In genomic region chr2:47323009-47323821, GRCh38 we compare ENCODE assay signal across 8 cellular contexts. TPM values are rescaled to one million over a fixed set of nuclear protein-coding genes. Genes with fewer than 3 reads are reported as not detected.
DNase-seq lines count a peak whose midpoint lies in the region; TF ChIP-seq lines count a peak whose summit lies in the region.

No MANE protein-coding gene starts in this region.

- H3K4me1 ChIP-seq in vagina = no peaks in the 10 kb centered on the region

- TF ChIP-seq POLR2A in vagina (IDR thresholded peaks at IDR 0.05) = no peak

- no peak overlapping the region for H3K4me3 Mint-ChIP-seq in activated naive CD4-positive, alpha-beta T cell treated with anti-CD3 and anti-CD28 coated beads for 36 hours
- H3K4me3 Mint-ChIP-seq in progenitor cell of endocrine pancreas (ENCODE audit: low read depth) = no peak overlapping the region

- H3K4me3 ChIP-seq in GM12864 (ENCODE audit: low read depth, low read length) (no peak overlapping the region), SK-N-MC (no peak overlapping the region), vagina (no peak overlapping the region)

- DNase-seq in GM12864 (ENCODE audit: low read depth) (no peak), HCEC 1CT (peak; percentile 65), MV-4-11 (lab: John Stamatoyannopoulos, UW) (peak; percentile 49), SK-N-MC (ENCODE audit: low read depth, low spot score) (peak; percentile 28), head of caudate nucleus (peak; percentile 70 to 94 (median 84)), progenitor cell of endocrine pancreas (ENCODE audit: low spot score, unreplicated experiment) (peak; percentile 72), vagina (ENCODE audit: extremely low spot score in 2 of 2) (no peak)
- peak; percentile 79 for DNase-seq in activated naive CD4-positive, alpha-beta T cell treated with anti-CD3 and anti-CD28 coated beads for 36 hours

- H3K36me3 Mint-ChIP-seq in activated naive CD4-positive, alpha-beta T cell treated with anti-CD3 and anti-CD28 coated beads for 36 hours (ENCODE audit: low read depth) = no peaks in the 10 kb centered on the region
- peaks cover 4% of the 10 kb centered on the region for H3K36me3 Mint-ChIP-seq in progenitor cell of endocrine pancreas (ENCODE audit: insufficient read depth)

- peaks cover 1% of the 10 kb centered on the region for H3K27me3 Mint-ChIP-seq in activated naive CD4-positive, alpha-beta T cell treated with anti-CD3 and anti-CD28 coated beads for 36 hours (ENCODE audit: low read depth)
- no peaks in the 10 kb centered on the region for H3K27me3 Mint-ChIP-seq in progenitor cell of endocrine pancreas

- CTCF ChIA-PET in activated naive CD4-positive, alpha-beta T cell treated with anti-CD3 and anti-CD28 coated beads for 36 hours (lab: Charles Lee) = interaction anchor here (0.5 to 2.3 kb wide), 30 partner anchors 9 to 729 kb away, joined by 3 to 16 read pairs (median 4); no protein-coding TSS in a partner anchor

- no peak overlapping the region for H3K9ac ChIP-seq in SK-N-MC (ENCODE audit: insufficient read length)

- no peak overlapping the region for H3K27ac Mint-ChIP-seq in activated naive CD4-positive, alpha-beta T cell treated with anti-CD3 and anti-CD28 coated beads for 36 hours
- H3K27ac Mint-ChIP-seq in progenitor cell of endocrine pancreas = no peak overlapping the region

- no peaks in the 10 kb centered on the region for H3K36me3 ChIP-seq in SK-N-MC (ENCODE audit: insufficient read depth, low read length)
- H3K36me3 ChIP-seq in vagina = no peaks in the 10 kb centered on the region

- H3K27ac ChIP-seq in SK-N-MC (no peak overlapping the region), vagina (no peak overlapping the region)

- no peaks in the 10 kb centered on the region for H3K9me3 Mint-ChIP-seq in activated naive CD4-positive, alpha-beta T cell treated with anti-CD3 and anti-CD28 coated beads for 36 hours
- no peaks in the 10 kb centered on the region for H3K9me3 Mint-ChIP-seq in progenitor cell of endocrine pancreas (ENCODE audit: low read depth)

- no peaks in the 10 kb centered on the region for H3K4me1 Mint-ChIP-seq in activated naive CD4-positive, alpha-beta T cell treated with anti-CD3 and anti-CD28 coated beads for 36 hours (ENCODE audit: low read depth)
- peaks cover 11% of the 10 kb centered on the region for H3K4me1 Mint-ChIP-seq in progenitor cell of endocrine pancreas (ENCODE audit: low read depth)

- no peaks in the 10 kb centered on the region for H3K9me3 ChIP-seq in SK-N-MC (ENCODE audit: low read depth, low read length)
- H3K9me3 ChIP-seq in vagina = no peaks in the 10 kb centered on the region

- TF ChIP-seq CTCF in GM12864 (IDR thresholded peaks at IDR 0.05; ENCODE audit: low read depth, low read length, missing control alignments) (peak; percentile 97), progenitor cell of endocrine pancreas (IDR thresholded peaks at IDR 0.05; ENCODE audit: unreplicated experiment) (peak; percentile 95), vagina (IDR thresholded peaks at IDR 0.05) (peak; percentile 65 to 91 (median 87))

- intact Hi-C loops in activated naive CD4-positive, alpha-beta T cell treated with anti-CD3 and anti-CD28 coated beads for 36 hours (cut with micrococcal nuclease) = loop anchor here (1.0 to 10.0 kb wide), 3 partner anchors 404 to 668 kb away; no protein-coding TSS in a partner anchor
- intact Hi-C loops in head of caudate nucleus (cut with DNase I) = loop anchor here (2.0 kb wide), 1 partner anchor 406 kb away; no protein-coding TSS in a partner anchor
- intact Hi-C loops in vagina (cut with DNase I) = loop anchor here (10.0 kb wide), 1 partner anchor 408 kb away; the partner anchor contains the start of gene MCFD2

- H3K27me3 ChIP-seq in vagina = no peaks in the 10 kb centered on the region

RNA-seq across cellular contexts. Expression of gene EPCAM, which starts 45.9 kb away (rescaled TPM):
- total RNA-seq in activated naive CD4-positive, alpha-beta T cell treated with anti-CD3 and anti-CD28 coated beads for 36 hours = under 1 TPM; 0.17 to 0.30 TPM
- 393 and 397 TPM in 2 replicates for total RNA-seq in progenitor cell of endocrine pancreas
- total RNA-seq in vagina = 1.2 TPM

Comparison
In these comparisons a context has a peak if more than half of its experiments do, and no peak if none do; other contexts are left out.
1. DNase-seq: peak in HCEC 1CT (single experiment), MV-4-11 (single experiment), SK-N-MC (single experiment), activated naive CD4-positive, alpha-beta T cell treated with anti-CD3 and anti-CD28 coated beads for 36 hours (single experiment), head of caudate nucleus (42 of 42) and progenitor cell of endocrine pancreas (single experiment); none in GM12864 (single experiment) and vagina (0 of 2).
2. RNA of gene EPCAM, which starts 45.9 kb away (total RNA-seq): 393 to 397 TPM in progenitor cell of endocrine pancreas; 1.2 TPM in vagina (single experiment) and 0.17 to 0.30 TPM in activated naive CD4-positive, alpha-beta T cell treated with anti-CD3 and anti-CD28 coated beads for 36 hours; every median in the first group is over 100 times any median in the second.
3. Peak in every context shown above with its lines, with median percentiles within 50 percentile points of each other: CTCF ChIP-seq.